In genomic region chr1:234458352-234459027, GRCh38 we compare ENCODE assay signal across 1 cellular context.
TF ChIP-seq lines count a peak whose summit lies in the region.

No MANE protein-coding gene starts in this region.

TF ChIP-seq in HepG2, 621 proteins besides CTCF, POLR2A, EP300 and RAD21 (continued from another document):
- no peak for TF ChIP-seq BRF2 (CRISPR knock-in tag; IDR thresholded peaks at IDR 0.05)
- TF ChIP-seq ARNT2 (CRISPR knock-in tag; IDR thresholded peaks at IDR 0.05; ENCODE audit: low read depth) = no peak
- 0 out of 2 replicates have a peak, but pooled peaks have one; percentile 39 for TF ChIP-seq ZNF317 (CRISPR knock-in tag; IDR thresholded peaks at IDR 0.05)
- peak; percentile 24 for TF ChIP-seq ASH2L (IDR thresholded peaks at IDR 0.05; ENCODE audit: insufficient read length, low read depth, low read length)
- peak; percentile 52; the same call in 1 of the 2 replicates for TF ChIP-seq SOX5 (CRISPR knock-in tag; IDR thresholded peaks at IDR 0.05; ENCODE audit: borderline replicate concordance)
- TF ChIP-seq TEAD2 (CRISPR knock-in tag; IDR thresholded peaks at IDR 0.05) = no peak
- TF ChIP-seq MAFF (IDR thresholded peaks at IDR 0.05; ENCODE audit: low read depth, low read length) = 0 out of 2 replicates have a peak, but pooled peaks have one; percentile 14
- peak; percentile 58 for TF ChIP-seq BCL6 (CRISPR knock-in tag; IDR thresholded peaks at IDR 0.05)
- TF ChIP-seq ZNF362 (CRISPR knock-in tag; IDR thresholded peaks at IDR 0.05; ENCODE audit: borderline replicate concordance) = peak; percentile 66; the same call in 1 of the 2 replicates
- no peak for TF ChIP-seq JUN (CRISPR knock-in tag; IDR thresholded peaks at IDR 0.05)
